In the genomic region with DNA sequence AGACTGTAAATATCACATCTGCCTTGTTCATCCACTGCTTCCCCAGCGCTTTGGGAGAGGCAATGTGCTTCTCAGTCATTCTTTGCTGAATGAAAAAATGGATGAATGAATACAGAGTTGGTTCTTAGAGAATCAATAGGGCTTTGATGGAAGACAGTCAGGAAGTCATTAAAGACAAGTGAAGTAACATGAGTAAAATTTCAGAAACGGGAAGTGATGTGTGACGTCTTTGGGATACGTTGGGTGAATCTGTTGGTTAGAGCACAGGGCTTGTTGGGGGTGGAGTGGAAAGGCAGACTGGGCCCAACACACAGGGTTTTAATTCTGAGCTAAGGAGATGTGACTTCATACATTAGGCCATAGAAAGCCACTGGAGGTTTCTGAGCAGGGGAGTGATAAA, we compare ENCODE assay signal across 30 cellular contexts. TPM values are rescaled to one million over a fixed set of nuclear protein-coding genes. Genes with fewer than 3 reads are reported as not detected.
"Had no signal": no experiment of that assay in that cellular context is flagged by ENCODE, and none has a peak within 500 bp of the region (broad histone marks: within the 10 kb centered on the region; RNA-seq: fewer than 3 reads in every experiment).

No MANE protein-coding gene starts in this region.

- H3K9me3 ChIP-seq: body of pancreas, colonic mucosa, esophagus squamous epithelium, left lung, lower lobe of right lung, psoas muscle, stomach, thyroid gland, upper lobe of left lung, vagina had no signal

- FAIRE-seq: endometrium, frontal cortex, islet of Langerhans, TTC549 had no signal

- H3K36me3 ChIP-seq: colonic mucosa, esophagus squamous epithelium, left lung, lower lobe of right lung, stomach, thyroid gland, upper lobe of left lung, vagina had no signal

- H2AFZ ChIP-seq: parathyroid adenoma had no signal

- H3K9me3 Mint-ChIP-seq: activated T-cell treated with anti-CD3 and anti-CD28 coated beads, Interleukin-2, amount 50 U/mL, for 72 hours; naive thymus-derived CD8-positive, alpha-beta T cell; neural crest cell; stimulated activated naive B cell treated with anti-CD40 and anti-IgM and Interleukin-4, amounts not matched to agents 10 μg/mL and 1 μg/mL and 100 μg/mL, for 72 hours had no signal

- H3K4me3 Mint-ChIP-seq: activated naive CD8-positive, alpha-beta T cell; activated T-cell treated with anti-CD3 and anti-CD28 coated beads, Interleukin-2, amount 50 U/mL, for 72 hours; naive thymus-derived CD8-positive, alpha-beta T cell; neural crest cell; stimulated activated naive B cell treated with anti-CD40 and anti-IgM and Interleukin-4, amounts not matched to agents 10 μg/mL and 1 μg/mL and 100 μg/mL, for 72 hours had no signal

- H3K4me1 ChIP-seq: body of pancreas, colonic mucosa, esophagus squamous epithelium, left lung, lower lobe of right lung, parathyroid adenoma, psoas muscle, thyroid gland, upper lobe of left lung, vagina had no signal

- H3K79me2 ChIP-seq: parathyroid adenoma had no signal

- H3K9ac ChIP-seq: parathyroid adenoma had no signal

- DNase-seq: activated CD4-positive, alpha-beta T cell treated with anti-CD3 and anti-CD28 coated beads for 4 hours; activated CD4-positive, alpha-beta T cell treated with anti-CD3 and anti-CD28 coated beads, Interleukin-2, amount 50 U/mL, for 4 hours; activated naive CD4-positive, alpha-beta T cell; activated T-cell treated with anti-CD3 and anti-CD28 coated beads for 4 hours; activated T-cell treated with anti-CD3 and anti-CD28 coated beads, Interleukin-2, amount 50 U/mL, for 72 hours; body of pancreas; colonic mucosa; effector CD8-positive, alpha-beta T cell; esophagus squamous epithelium; left lung; lower lobe of right lung; mesenchymal stem cell; naive thymus-derived CD8-positive, alpha-beta T cell; psoas muscle; stimulated activated CD4-positive, alpha-beta T cell treated with anti-CD3 and anti-CD28 coated beads, Interleukin-15, amount 100 ng/mL, for 24 hours; stimulated activated CD4-positive, alpha-beta T cell treated with anti-CD3 and anti-CD28 coated beads, Interleukin-2, amount 100 ng/mL, for 24 hours; stimulated activated naive B cell treated with anti-CD40 and anti-IgM and Interleukin-4, amounts not matched to agents 10 μg/mL and 1 μg/mL and 100 μg/mL, for 72 hours; stomach; thyroid gland; upper lobe of left lung had no signal

- H3K27me3 ChIP-seq: body of pancreas, colonic mucosa, esophagus squamous epithelium, left lung, stomach, thyroid gland, upper lobe of left lung, vagina had no signal

- H3K27ac ChIP-seq: body of pancreas, colonic mucosa, epithelial cell of prostate, esophagus squamous epithelium, left lung, lower lobe of right lung, parathyroid adenoma, psoas muscle, stomach, thyroid gland, upper lobe of left lung, vagina, VCaP had no signal

- H3K27ac Mint-ChIP-seq: activated naive CD8-positive, alpha-beta T cell; activated T-cell treated with anti-CD3 and anti-CD28 coated beads, Interleukin-2, amount 50 U/mL, for 72 hours; naive thymus-derived CD8-positive, alpha-beta T cell; stimulated activated naive B cell treated with anti-CD40 and anti-IgM and Interleukin-4, amounts not matched to agents 10 μg/mL and 1 μg/mL and 100 μg/mL, for 72 hours had no signal

- ATAC-seq: activated T-cell treated with anti-CD3 and anti-CD28 coated beads, Interleukin-2, amount 50 U/mL, for 72 hours; body of pancreas; left lung; lower lobe of right lung; naive thymus-derived CD8-positive, alpha-beta T cell; psoas muscle; stimulated activated naive B cell treated with anti-CD40 and anti-IgM and Interleukin-4, amounts not matched to agents 10 μg/mL and 1 μg/mL and 100 μg/mL, for 72 hours had no signal

- H3K36me3 Mint-ChIP-seq: activated naive CD8-positive, alpha-beta T cell; naive thymus-derived CD8-positive, alpha-beta T cell; stimulated activated naive B cell treated with anti-CD40 and anti-IgM and Interleukin-4, amounts not matched to agents 10 μg/mL and 1 μg/mL and 100 μg/mL, for 72 hours had no signal

- H3K4me3 ChIP-seq: body of pancreas, colonic mucosa, esophagus squamous epithelium, left lung, lower lobe of right lung, psoas muscle, stomach, thyroid gland, upper lobe of left lung, vagina had no signal

RNA-seq across cellular contexts. Expression of gene NRXN3, which starts 39.0 kb away (rescaled TPM):
- total RNA-seq: activated T-cell treated with anti-CD3 and anti-CD28 coated beads, Interleukin-2, amount 50 U/mL, for 72 hours; naive thymus-derived CD8-positive, alpha-beta T cell had no signal
- polyA plus RNA-seq: naive thymus-derived CD8-positive, alpha-beta T cell had no signal
